ENCODE assay signal across 8 cellular contexts in the genomic region with DNA sequence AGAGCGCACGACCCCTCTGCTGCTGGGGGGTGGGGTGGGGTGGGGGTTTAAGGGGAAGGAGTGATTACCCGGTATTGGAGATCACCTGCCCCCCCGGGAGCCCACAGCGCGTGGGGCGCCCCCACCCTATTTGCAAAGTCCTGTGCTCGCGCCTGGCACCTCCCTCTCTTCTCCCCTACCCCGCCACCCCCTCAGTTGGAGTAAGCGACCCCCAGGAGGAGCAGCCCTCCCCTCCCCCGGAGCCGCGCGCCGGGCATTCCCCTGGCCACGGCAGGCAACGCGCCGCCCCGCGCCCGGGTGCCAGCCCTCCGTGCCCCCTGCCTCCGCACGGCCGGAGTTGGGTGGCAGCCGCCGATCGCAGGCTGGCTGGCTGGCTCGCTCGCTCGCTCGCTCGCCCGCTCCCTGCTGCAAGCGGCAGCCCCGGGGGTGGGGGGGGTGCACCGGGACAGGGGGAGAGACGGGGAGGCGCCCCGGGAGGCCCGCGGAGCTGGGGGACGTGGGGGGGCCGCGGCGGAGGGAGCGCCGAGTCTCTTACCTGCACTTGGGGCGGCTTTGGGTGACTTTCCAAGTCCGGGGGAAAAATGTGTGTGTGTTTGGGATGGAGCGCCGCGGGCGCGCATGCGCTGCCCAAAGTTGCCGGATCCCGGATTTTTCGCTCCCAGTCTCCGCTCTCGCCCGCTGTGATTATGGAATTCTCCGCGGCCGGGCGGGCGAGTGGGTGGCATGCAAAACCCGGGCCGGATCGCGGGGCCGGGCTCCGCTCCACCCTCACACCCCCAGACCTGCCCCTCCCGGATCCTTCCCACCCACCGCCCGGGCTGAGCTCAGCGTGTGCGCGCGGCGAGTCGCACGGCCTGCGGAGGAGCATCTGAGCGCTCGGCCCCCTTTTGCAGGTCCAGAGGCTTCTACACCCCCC. TPM values are rescaled to one million over a fixed set of nuclear protein-coding genes. Genes with fewer than 3 reads are reported as not detected.
DNase-seq lines count a peak whose midpoint lies in the region; ATAC-seq and TF ChIP-seq lines count a peak whose summit lies in the region.

A gene with protein sequence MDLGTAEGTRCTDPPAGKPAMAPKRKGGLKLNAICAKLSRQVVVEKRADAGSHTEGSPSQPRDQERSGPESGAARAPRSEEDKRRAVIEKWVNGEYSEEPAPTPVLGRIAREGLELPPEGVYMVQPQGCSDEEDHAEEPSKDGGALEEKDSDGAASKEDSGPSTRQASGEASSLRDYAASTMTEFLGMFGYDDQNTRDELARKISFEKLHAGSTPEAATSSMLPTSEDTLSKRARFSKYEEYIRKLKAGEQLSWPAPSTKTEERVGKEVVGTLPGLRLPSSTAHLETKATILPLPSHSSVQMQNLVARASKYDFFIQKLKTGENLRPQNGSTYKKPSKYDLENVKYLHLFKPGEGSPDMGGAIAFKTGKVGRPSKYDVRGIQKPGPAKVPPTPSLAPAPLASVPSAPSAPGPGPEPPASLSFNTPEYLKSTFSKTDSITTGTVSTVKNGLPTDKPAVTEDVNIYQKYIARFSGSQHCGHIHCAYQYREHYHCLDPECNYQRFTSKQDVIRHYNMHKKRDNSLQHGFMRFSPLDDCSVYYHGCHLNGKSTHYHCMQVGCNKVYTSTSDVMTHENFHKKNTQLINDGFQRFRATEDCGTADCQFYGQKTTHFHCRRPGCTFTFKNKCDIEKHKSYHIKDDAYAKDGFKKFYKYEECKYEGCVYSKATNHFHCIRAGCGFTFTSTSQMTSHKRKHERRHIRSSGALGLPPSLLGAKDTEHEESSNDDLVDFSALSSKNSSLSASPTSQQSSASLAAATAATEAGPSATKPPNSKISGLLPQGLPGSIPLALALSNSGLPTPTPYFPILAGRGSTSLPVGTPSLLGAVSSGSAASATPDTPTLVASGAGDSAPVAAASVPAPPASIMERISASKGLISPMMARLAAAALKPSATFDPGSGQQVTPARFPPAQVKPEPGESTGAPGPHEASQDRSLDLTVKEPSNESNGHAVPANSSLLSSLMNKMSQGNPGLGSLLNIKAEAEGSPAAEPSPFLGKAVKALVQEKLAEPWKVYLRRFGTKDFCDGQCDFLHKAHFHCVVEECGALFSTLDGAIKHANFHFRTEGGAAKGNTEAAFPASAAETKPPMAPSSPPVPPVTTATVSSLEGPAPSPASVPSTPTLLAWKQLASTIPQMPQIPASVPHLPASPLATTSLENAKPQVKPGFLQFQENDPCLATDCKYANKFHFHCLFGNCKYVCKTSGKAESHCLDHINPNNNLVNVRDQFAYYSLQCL (N-terminal part only) (minus strand): TSS at position 618 of the 916 bp plus-strand sequence. CDS start 102,757 bp downstream, outside the sequence.

- POLR2A ChIA-PET in Caco-2 (lab: Charles Lee) = interaction anchor here (0.9 kb wide), 1 partner anchor 19 kb away, joined by 3 read pairs; no protein-coding TSS in a partner anchor

- H3K9ac ChIP-seq in endodermal cell (ENCODE audit: extremely low read depth, low read length, poor library complexity, severe bottlenecking) = no peak within 1 kb of the TSS

- no peaks in the 10 kb centered on the region for H3K27me3 ChIP-seq in Caco-2 (replicated peaks; ENCODE audit: control insufficient read depth, insufficient read depth, low read length)
- H3K27me3 ChIP-seq in endodermal cell (ENCODE audit: control insufficient read depth, insufficient read depth, low read length, poor library complexity, severe bottlenecking) = peaks cover 63% of the 10 kb centered on the region
- H3K27me3 ChIP-seq in lower lobe of right lung (ENCODE audit: low read depth) = peaks cover 31% of the 10 kb centered on the region

- H3K36me3 Mint-ChIP-seq in Caco-2 (ENCODE audit: insufficient read depth, unreplicated experiment) (no peaks in the 10 kb centered on the region), endodermal cell (ENCODE audit: low read depth) (no peaks in the 10 kb centered on the region), CD14-positive monocyte (peaks cover 0 to 2% of the 10 kb centered on the region in 2 donors)

- H3K27ac Mint-ChIP-seq in Caco-2 (ENCODE audit: unreplicated experiment) = no peak within 1 kb of the TSS
- no peak within 1 kb of the TSS for H3K27ac Mint-ChIP-seq in endodermal cell
- H3K27ac Mint-ChIP-seq in CD14-positive monocyte = no peak within 1 kb of the TSS

- ATAC-seq in lower lobe of right lung = peak; percentile 82 to 88
- ATAC-seq in HG02623 (IDR thresholded peaks at IDR 0.05; ENCODE audit: unreplicated experiment) = no peak

- H3K4me1 ChIP-seq in Caco-2 = no peaks in the 10 kb centered on the region
- H3K4me1 ChIP-seq in endodermal cell (ENCODE audit: control insufficient read depth, insufficient read depth, low read length) = peaks cover 4% of the 10 kb centered on the region
- peaks cover 20% of the 10 kb centered on the region for H3K4me1 ChIP-seq in lower lobe of right lung

- peaks cover 7% of the 10 kb centered on the region for H3K4me1 Mint-ChIP-seq in Caco-2 (ENCODE audit: low read depth, unreplicated experiment)
- H3K4me1 Mint-ChIP-seq in endodermal cell = peaks cover 19% of the 10 kb centered on the region
- peaks cover 14% of the 10 kb centered on the region for H3K4me1 Mint-ChIP-seq in CD14-positive monocyte

- no TSS peak for BruUV-seq in Caco-2 (replicated peaks; lab: Mats Ljungman, UMichigan)

- peak within 1 kb of the TSS; percentile 46 for H3K4me3 ChIP-seq in Caco-2 (ENCODE audit: low read depth, low read length)
- peak within 1 kb of the TSS; percentile 70 for H3K4me3 ChIP-seq in endodermal cell (ENCODE audit: low read length)
- peak within 1 kb of the TSS; percentile 68 for H3K4me3 ChIP-seq in lower lobe of right lung

- H3K36me3 ChIP-seq in Caco-2 (ENCODE audit: control insufficient read depth, insufficient read depth, low read length) (no peaks in the 10 kb centered on the region), endodermal cell (ENCODE audit: control insufficient read depth, insufficient read depth, low read length) (no peaks in the 10 kb centered on the region), lower lobe of right lung (no peaks in the 10 kb centered on the region)

- TF ChIP-seq CTCF in Caco-2 (IDR thresholded peaks at IDR 0.05; ENCODE audit: insufficient read depth in 1 of 2, low read depth in 1 of 2, low read length in 1 of 2, severe bottlenecking in 1 of 2, unreplicated experiment in 1 of 2) (no peak), endodermal cell (conservative IDR thresholded peaks at IDR 0.05) (no peak), lower lobe of right lung (IDR thresholded peaks at IDR 0.05) (no peak), CD14-positive monocyte (IDR thresholded peaks at IDR 0.05) (no peak)

- DNase-seq in Caco-2 = peak; percentile 76 to 89
- peak; percentile 75 for DNase-seq in LHCN-M2 (ENCODE audit: low read depth)
- peak; percentile 78 to 82 for DNase-seq in SHP77 (lab: John Stamatoyannopoulos, UW)
- peak; percentile 94 for DNase-seq in endodermal cell
- DNase-seq in lower lobe of right lung = peak; percentile 86
- DNase-seq in stromal cell of bone marrow (ENCODE audit: low read depth) = peak; percentile 72
- no peak for DNase-seq in CD14-positive monocyte (ENCODE audit: low spot score)

- H3K27me3 Mint-ChIP-seq in Caco-2 (ENCODE audit: insufficient read depth, unreplicated experiment) (peaks cover 18% of the 10 kb centered on the region), endodermal cell (ENCODE audit: insufficient read depth) (peaks cover 59% of the 10 kb centered on the region), CD14-positive monocyte (ENCODE audit: low read depth in 3 of 3) (peaks cover 58 to 77% (median 68%) of the 10 kb centered on the region in 3 donors)

- H3K27ac ChIP-seq in endodermal cell (ENCODE audit: low read depth, low read length) (no peak within 1 kb of the TSS), lower lobe of right lung (peak within 1 kb of the TSS; percentile 74)

- CTCF ChIA-PET in Caco-2 (lab: Charles Lee) = interaction anchor here (0.7 kb wide), 1 partner anchor 200 kb away, joined by 7 read pairs; no protein-coding TSS in a partner anchor

- no peaks in the 10 kb centered on the region for H3K9me3 ChIP-seq in Caco-2
- no peaks in the 10 kb centered on the region for H3K9me3 ChIP-seq in endodermal cell (ENCODE audit: control insufficient read depth, low read length)
- no peaks in the 10 kb centered on the region for H3K9me3 ChIP-seq in lower lobe of right lung

- 0% methylated on average over 7 to 84 of the region's 88 CpGs for WGBS in endodermal cell (ENCODE audit: insufficient coverage in 1 of 2, insufficient read length in 1 of 2), 2 experiments

- H3K9me3 Mint-ChIP-seq in Caco-2 (ENCODE audit: unreplicated experiment) (no peaks in the 10 kb centered on the region), endodermal cell (no peaks in the 10 kb centered on the region), CD14-positive monocyte (peaks cover 0 to 14% (median 2%) of the 10 kb centered on the region in 7 donors)

- intact Hi-C loops in Caco-2 (cut with micrococcal nuclease; ENCODE audit: unreplicated experiment) = no loop called here
- intact Hi-C loops in lower lobe of right lung (cut with DNase I) = no loop called here
- intact Hi-C loops in CD14-positive monocyte (cut with micrococcal nuclease) = no loop called here

- H3K4me3 Mint-ChIP-seq in Caco-2 (ENCODE audit: unreplicated experiment) (peak within 1 kb of the TSS; percentile 91), endodermal cell (peak within 1 kb of the TSS; percentile 63), CD14-positive monocyte (peak within 1 kb of the TSS in 1 of 2 donors; percentile 90)

RNA-seq across cellular contexts. Expression of the gene that starts here (rescaled TPM):
- 10.4 and 10.9 TPM in 2 replicates for total RNA-seq in Caco-2 (2022)
- total RNA-seq in LHCN-M2 (2014; rRNA removed) = 0.11 and 0.26 TPM in 2 replicates
- polyA plus RNA-seq in LHCN-M2 (2012) = 0.28 TPM
- total RNA-seq in endodermal cell = 1 to 10 TPM; 3.5 to 5.9 TPM
- polyA plus RNA-seq in endodermal cell (2013, experiment 1 of 2) = 38.8 TPM
- polyA plus RNA-seq in endodermal cell (2013, experiment 2 of 2) = 32.1 TPM
- total RNA-seq in lower lobe of right lung = 47.5 TPM
- polyA plus RNA-seq in CD14-positive monocyte = under 1 TPM; 0.30 to 0.50 TPM

Comparison
In these comparisons a context has a peak if more than half of its experiments do, and no peak if none do; other contexts are left out.
1. Peak in DNase-seq in LHCN-M2; RNA of the gene not detected or under 1 TPM.